In genomic region chr3:69541059-69541471, GRCh38 we compare ENCODE assay signal across 11 cellular contexts.
DNase-seq lines count a peak whose midpoint lies in the region; ATAC-seq, FAIRE-seq and TF ChIP-seq lines count a peak whose summit lies in the region.
"Had no signal": no experiment of that assay in that cellular context is flagged by ENCODE, and none has a peak within 500 bp of the region (broad histone marks: within the 10 kb centered on the region; RNA-seq: fewer than 3 reads in every experiment).

No MANE protein-coding gene starts in this region.

- TF ChIP-seq RAD21 in A549 (conservative IDR thresholded peaks at IDR 0.05 in 1 of 2, IDR thresholded peaks at IDR 0.05 in 1 of 2): no peak

- H3K4me2 ChIP-seq in A549: peak overlapping the region; percentile 79

- peaks cover 40% of the 10 kb centered on the region for H3K27me3 ChIP-seq in NT2/D1 (ENCODE audit: insufficient read depth, insufficient read length)
- peaks cover 30% of the 10 kb centered on the region for H3K27me3 ChIP-seq in mononuclear cell (ENCODE audit: insufficient read depth, low read length)
- no peaks in the 10 kb centered on the region for H3K27me3 ChIP-seq in CD8-positive, alpha-beta memory T cell (ENCODE audit: insufficient read depth, low read length, poor library complexity, severe bottlenecking)

- peaks cover 7 to 31% of the 10 kb centered on the region in 2 donors for H3K27me3 Mint-ChIP-seq in CD8-positive, alpha-beta memory T cell
- peaks cover 51 to 56% of the 10 kb centered on the region in 2 donors for H3K27me3 Mint-ChIP-seq in stimulated activated naive B cell treated with anti-CD40 and anti-IgM and Interleukin-4, amounts not matched to agents 10 μg/mL and 1 μg/mL and 100 μg/mL, for 72 hours

- H3K4me1 ChIP-seq in A549 (no peaks in the 10 kb centered on the region; the same call in 2 of the 3 replicates), NT2/D1 (ENCODE audit: insufficient read depth, insufficient read length) (peaks cover 2% of the 10 kb centered on the region), mononuclear cell (ENCODE audit: insufficient read depth, low read length) (peaks cover 22% of the 10 kb centered on the region)
- no peaks in the 10 kb centered on the region for H3K4me1 ChIP-seq in CD8-positive, alpha-beta memory T cell (ENCODE audit: insufficient read depth, low read length)

- no peak overlapping the region for H3K4me3 Mint-ChIP-seq in CD8-positive, alpha-beta memory T cell
- no peak overlapping the region for H3K4me3 Mint-ChIP-seq in stimulated activated naive B cell treated with anti-CD40 and anti-IgM and Interleukin-4, amounts not matched to agents 10 μg/mL and 1 μg/mL and 100 μg/mL, for 72 hours
- H3K4me3 Mint-ChIP-seq: activated CD8-positive, alpha-beta memory T cell treated with anti-CD3 and anti-CD28 coated beads, Interleukin-2, amount 10 ng/mL, durations not matched to agents 7 days and 5 days had no signal

- no peak for TF ChIP-seq CTCF in A549 (IDR thresholded peaks at IDR 0.05)
- no peak for TF ChIP-seq CTCF in fibroblast of mammary gland (conservative IDR thresholded peaks at IDR 0.05; ENCODE audit: control insufficient read depth, insufficient read depth, low read depth, low read length)

- ATAC-seq in A549: no peak; a peak in 2 of 6 replicates
- ATAC-seq in stimulated activated naive B cell treated with anti-CD40 and anti-IgM and Interleukin-4, amounts not matched to agents 10 μg/mL and 1 μg/mL and 100 μg/mL, for 72 hours (replicated peaks): no peak
- ATAC-seq: activated CD8-positive, alpha-beta memory T cell treated with anti-CD3 and anti-CD28 coated beads, Interleukin-2, amount 10 ng/mL, durations not matched to agents 7 days and 5 days; body of pancreas had no signal

- no peak for TF ChIP-seq POLR2A in A549 (IDR thresholded peaks at IDR 0.05; ENCODE audit: low read length)

- H3K9me3 ChIP-seq in A549 (no peaks in the 10 kb centered on the region), NT2/D1 (ENCODE audit: insufficient read depth, low read length) (peaks cover 5% of the 10 kb centered on the region; the same call in 1 of the 2 replicates), mononuclear cell (ENCODE audit: low read depth, low read length) (no peaks in the 10 kb centered on the region)
- no peaks in the 10 kb centered on the region for H3K9me3 ChIP-seq in CD8-positive, alpha-beta memory T cell (ENCODE audit: low read length)
- H3K9me3 ChIP-seq: body of pancreas had no signal

- POLR2A ChIA-PET in A549 (lab: Yijun Ruan, JAX): no interaction called here
- POLR2A ChIA-PET in CD8-positive, alpha-beta memory T cell (lab: Charles Lee): no interaction called here

- no peak overlapping the region for H3K27ac ChIP-seq in A549
- no peak overlapping the region for H3K27ac ChIP-seq in CD8-positive, alpha-beta memory T cell (ENCODE audit: low read depth, low read length)
- H3K27ac ChIP-seq: body of pancreas had no signal

- DNase-seq in A549 (ENCODE audit: low read depth in 1 of 2, low spot score in 1 of 2) (no peak), NT2/D1 (ENCODE audit: low read depth, low spot score) (peak; percentile 1), fibroblast of mammary gland (ENCODE audit: low read depth) (peak; percentile 12), NK-92 (lab: John Stamatoyannopoulos, UW; ENCODE audit: unreplicated experiment) (no peak), NCI-H2029 (lab: John Stamatoyannopoulos, UW) (no peak)
- DNase-seq in CD8-positive, alpha-beta memory T cell: no peak
- DNase-seq in stimulated activated naive B cell treated with anti-CD40 and anti-IgM and Interleukin-4, amounts not matched to agents 10 μg/mL and 1 μg/mL and 100 μg/mL, for 72 hours: no peak
- DNase-seq: activated CD8-positive, alpha-beta memory T cell treated with anti-CD3 and anti-CD28 coated beads, Interleukin-2, amount 10 ng/mL, durations not matched to agents 7 days and 5 days; body of pancreas; SIG-M5 had no signal

- 36% methylated on average over 19 of the region's 19 CpGs for WGBS in A549 (ENCODE audit: missing lambda C conversion rate)

- peaks cover 0 to 4% (median 0%) of the 10 kb centered on the region in 5 donors for H3K9me3 Mint-ChIP-seq in CD8-positive, alpha-beta memory T cell
- H3K9me3 Mint-ChIP-seq in stimulated activated naive B cell treated with anti-CD40 and anti-IgM and Interleukin-4, amounts not matched to agents 10 μg/mL and 1 μg/mL and 100 μg/mL, for 72 hours: no peaks in the 10 kb centered on the region

- no peaks in the 10 kb centered on the region for H3K36me3 ChIP-seq in NT2/D1 (ENCODE audit: insufficient read depth, insufficient read length, low read length)
- H3K36me3 ChIP-seq in CD8-positive, alpha-beta memory T cell (ENCODE audit: insufficient read depth, low read length): no peaks in the 10 kb centered on the region

- H3K4me1 Mint-ChIP-seq in CD8-positive, alpha-beta memory T cell: peaks cover 3 to 8% (median 4%) of the 10 kb centered on the region in 3 donors
- H3K4me1 Mint-ChIP-seq in stimulated activated naive B cell treated with anti-CD40 and anti-IgM and Interleukin-4, amounts not matched to agents 10 μg/mL and 1 μg/mL and 100 μg/mL, for 72 hours: peaks cover 8 to 23% of the 10 kb centered on the region in 2 donors

- no peaks in the 10 kb centered on the region for H3K36me3 Mint-ChIP-seq in CD8-positive, alpha-beta memory T cell
- no peaks in the 10 kb centered on the region for H3K36me3 Mint-ChIP-seq in stimulated activated naive B cell treated with anti-CD40 and anti-IgM and Interleukin-4, amounts not matched to agents 10 μg/mL and 1 μg/mL and 100 μg/mL, for 72 hours
- H3K36me3 Mint-ChIP-seq: activated CD8-positive, alpha-beta memory T cell treated with anti-CD3 and anti-CD28 coated beads, Interleukin-2, amount 10 ng/mL, durations not matched to agents 7 days and 5 days had no signal

- H3K4me3 ChIP-seq in A549: no peak overlapping the region
- H3K4me3 ChIP-seq in NT2/D1 (ENCODE audit: insufficient read length, low read depth): peak overlapping the region; percentile 67
- peak overlapping the region; percentile 41 for H3K4me3 ChIP-seq in fibroblast of mammary gland (ENCODE audit: control insufficient read depth, low read depth, low read length)
- peak overlapping the region; percentile 45 for H3K4me3 ChIP-seq in mononuclear cell (ENCODE audit: low read length)
- no peak overlapping the region for H3K4me3 ChIP-seq in CD8-positive, alpha-beta memory T cell (ENCODE audit: low read length)
- H3K4me3 ChIP-seq: body of pancreas had no signal

- peak overlapping the region; percentile 78 for H3K9ac ChIP-seq in NT2/D1 (ENCODE audit: insufficient read length, low read depth)

- no peak for TF ChIP-seq EP300 in A549 (IDR thresholded peaks at IDR 0.05)

- CTCF ChIA-PET in A549 (lab: Yijun Ruan, JAX): no interaction called here
- CTCF ChIA-PET in CD8-positive, alpha-beta memory T cell (lab: Charles Lee): no interaction called here

- no peak for FAIRE-seq in A549 (lab: Jason Lieb, UNC)

- H3K27ac Mint-ChIP-seq in CD8-positive, alpha-beta memory T cell: peak overlapping the region in 1 of 8 donors; percentile 46
- no peak overlapping the region for H3K27ac Mint-ChIP-seq in stimulated activated naive B cell treated with anti-CD40 and anti-IgM and Interleukin-4, amounts not matched to agents 10 μg/mL and 1 μg/mL and 100 μg/mL, for 72 hours
- H3K27ac Mint-ChIP-seq: activated CD8-positive, alpha-beta memory T cell treated with anti-CD3 and anti-CD28 coated beads, Interleukin-2, amount 10 ng/mL, durations not matched to agents 7 days and 5 days had no signal

TF ChIP-seq in A549, 52 proteins besides CTCF, POLR2A, EP300 and RAD21 (continues in another document):
- TF ChIP-seq GATA3 (IDR thresholded peaks at IDR 0.05; ENCODE audit: borderline replicate concordance) (no peak), MAFK (IDR thresholded peaks at IDR 0.05; ENCODE audit: partially characterized antibody) (no peak), MAZ (IDR thresholded peaks at IDR 0.05; ENCODE audit: borderline replicate concordance, low read depth, low read length) (no peak), KDM5A (IDR thresholded peaks at IDR 0.05) (no peak), HOXB5 (CRISPR knock-in tag; IDR thresholded peaks at IDR 0.05) (no peak), ZFP36 (IDR thresholded peaks at IDR 0.05; ENCODE audit: borderline replicate concordance, partially characterized antibody) (no peak), NFE2L2 (conservative IDR thresholded peaks at IDR 0.05; ENCODE audit: low read length) (no peak), TP53 (CRISPR knock-in tag; IDR thresholded peaks at IDR 0.05) (no peak), HOXB13 (CRISPR knock-in tag; IDR thresholded peaks at IDR 0.05; ENCODE audit: low read depth) (no peak), FOSL2 (IDR thresholded peaks at IDR 0.05) (no peak), FOSL2 (CRISPR knock-in tag; IDR thresholded peaks at IDR 0.05) (no peak), MAX (IDR thresholded peaks at IDR 0.05) (no peak), HMGXB4 (CRISPR knock-in tag; IDR thresholded peaks at IDR 0.05; ENCODE audit: borderline replicate concordance) (no peak), HES2 (IDR thresholded peaks at IDR 0.05) (no peak)

Comparison
In these comparisons a context has a peak if more than half of its experiments do, and no peak if none do; other contexts are left out.
1. DNase-seq: peak in NT2/D1 (single experiment) and fibroblast of mammary gland (single experiment); none in A549 (0 of 2), CD8-positive, alpha-beta memory T cell (0 of 5), NK-92 (single experiment), stimulated activated naive B cell treated with anti-CD40 and anti-IgM and Interleukin-4, amounts not matched to agents 10 μg/mL and 1 μg/mL and 100 μg/mL, for 72 hours (single experiment) and NCI-H2029 (single experiment).
2. H3K4me3 ChIP-seq: peak in NT2/D1 (single experiment), fibroblast of mammary gland (single experiment) and mononuclear cell (single experiment); none in A549 (single experiment) and CD8-positive, alpha-beta memory T cell (single experiment).